ENCODE assay signal across 2 cellular contexts in the genomic region with DNA sequence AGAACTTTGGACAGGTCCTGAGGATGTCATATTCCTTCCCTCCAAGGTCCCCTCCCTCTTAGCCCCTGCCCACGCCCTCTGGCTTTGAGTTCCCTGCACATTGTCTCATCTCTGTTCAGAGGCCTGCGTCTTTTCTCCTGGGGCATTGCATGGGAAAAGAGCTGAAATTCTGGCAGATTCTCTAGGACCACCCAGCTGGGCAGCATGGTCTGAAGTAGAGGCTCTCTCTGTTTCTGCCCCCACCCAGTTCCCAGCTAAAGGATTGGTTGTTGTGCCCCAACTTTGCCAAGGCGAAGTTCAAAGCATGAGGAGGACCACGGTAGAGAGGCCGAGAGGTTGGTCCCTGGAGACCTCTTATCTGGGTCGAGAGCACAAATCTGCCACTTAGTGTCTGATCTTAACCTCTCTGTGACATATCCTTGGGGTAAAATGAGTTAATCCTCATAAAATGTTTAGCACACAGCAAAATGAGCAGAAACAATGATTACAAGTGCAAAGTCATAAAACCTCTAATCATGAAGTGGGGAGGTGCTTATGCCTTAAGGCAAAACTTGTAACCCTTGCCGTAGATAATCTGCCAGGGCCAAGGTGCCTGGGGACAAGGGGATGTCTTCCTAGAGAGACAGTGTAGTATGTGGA.
TF ChIP-seq lines count a peak whose summit lies in the region.

No MANE protein-coding gene starts in this region.

TF ChIP-seq in SK-N-SH, 30 proteins besides CTCF, POLR2A, EP300 and RAD21:
- no peak for TF ChIP-seq YY1 (IDR thresholded peaks at IDR 0.05; ENCODE audit: low read depth)
- TF ChIP-seq ELF1 (IDR thresholded peaks at IDR 0.05), result no peak
- TF ChIP-seq RFX5 (IDR thresholded peaks at IDR 0.05; ENCODE audit: low read length), result no peak
- TF ChIP-seq MEF2A (IDR thresholded peaks at IDR 0.05; ENCODE audit: borderline replicate concordance, low read depth), result no peak
- TF ChIP-seq RXRA (IDR thresholded peaks at IDR 0.05; ENCODE audit: borderline replicate concordance, low read depth), result no peak
- TF ChIP-seq FOSL2 (IDR thresholded peaks at IDR 0.05; ENCODE audit: borderline replicate concordance, low read depth), result no peak
- no peak for TF ChIP-seq TCF12 (IDR thresholded peaks at IDR 0.05)
- TF ChIP-seq GATA2 (CRISPR knock-in tag; IDR thresholded peaks at IDR 0.05), result no peak
- TF ChIP-seq RCOR1 (IDR thresholded peaks at IDR 0.05; ENCODE audit: low read length), result no peak
- TF ChIP-seq TAF1 (IDR thresholded peaks at IDR 0.05; ENCODE audit: borderline replicate concordance, low read depth, low read length), result no peak
- TF ChIP-seq JUND (IDR thresholded peaks at IDR 0.05), result no peak
- TF ChIP-seq NRF1 (IDR thresholded peaks at IDR 0.05; ENCODE audit: low read depth, low read length), result no peak
- TF ChIP-seq NFIC (IDR thresholded peaks at IDR 0.05; ENCODE audit: borderline replicate concordance), result no peak
- no peak for TF ChIP-seq SIN3A (IDR thresholded peaks at IDR 0.05; ENCODE audit: borderline replicate concordance, low read depth, low read length)
- no peak for TF ChIP-seq GABPA (IDR thresholded peaks at IDR 0.05; ENCODE audit: low read depth)
- TF ChIP-seq FOXJ3 (CRISPR knock-in tag; IDR thresholded peaks at IDR 0.05), result no peak

TF ChIP-seq in SK-N-SH treated with all-trans-retinoic acid at 6 μM for 48 hours, 23 proteins besides CTCF, POLR2A, EP300 and RAD21:
- no peak for TF ChIP-seq ESRRG (CRISPR knock-in tag; IDR thresholded peaks at IDR 0.05)
- TF ChIP-seq ARNTL (CRISPR knock-in tag; IDR thresholded peaks at IDR 0.05; ENCODE audit: borderline replicate concordance, low read depth), result no peak
- no peak for TF ChIP-seq ZFP30 (CRISPR knock-in tag; IDR thresholded peaks at IDR 0.05)
- TF ChIP-seq, protein P1, sequence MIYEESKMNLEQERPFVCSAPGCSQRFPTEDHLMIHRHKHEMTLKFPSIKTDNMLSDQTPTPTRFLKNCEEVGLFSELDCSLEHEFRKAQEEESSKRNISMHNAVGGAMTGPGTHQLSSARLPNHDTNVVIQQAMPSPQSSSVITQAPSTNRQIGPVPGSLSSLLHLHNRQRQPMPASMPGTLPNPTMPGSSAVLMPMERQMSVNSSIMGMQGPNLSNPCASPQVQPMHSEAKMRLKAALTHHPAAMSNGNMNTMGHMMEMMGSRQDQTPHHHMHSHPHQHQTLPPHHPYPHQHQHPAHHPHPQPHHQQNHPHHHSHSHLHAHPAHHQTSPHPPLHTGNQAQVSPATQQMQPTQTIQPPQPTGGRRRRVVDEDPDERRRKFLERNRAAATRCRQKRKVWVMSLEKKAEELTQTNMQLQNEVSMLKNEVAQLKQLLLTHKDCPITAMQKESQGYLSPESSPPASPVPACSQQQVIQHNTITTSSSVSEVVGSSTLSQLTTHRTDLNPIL (CRISPR knock-in tag; IDR thresholded peaks at IDR 0.05; ENCODE audit: low read depth), result no peak
- TF ChIP-seq OSR1 (CRISPR knock-in tag; IDR thresholded peaks at IDR 0.05), result no peak
- no peak for TF ChIP-seq TOX (CRISPR knock-in tag; IDR thresholded peaks at IDR 0.05; ENCODE audit: borderline replicate concordance)
- no peak for TF ChIP-seq ZNF565 (CRISPR knock-in tag; conservative IDR thresholded peaks at IDR 0.05; ENCODE audit: low read depth)
- TF ChIP-seq ISL1 (CRISPR knock-in tag; IDR thresholded peaks at IDR 0.05), result no peak
- TF ChIP-seq, protein P2, sequence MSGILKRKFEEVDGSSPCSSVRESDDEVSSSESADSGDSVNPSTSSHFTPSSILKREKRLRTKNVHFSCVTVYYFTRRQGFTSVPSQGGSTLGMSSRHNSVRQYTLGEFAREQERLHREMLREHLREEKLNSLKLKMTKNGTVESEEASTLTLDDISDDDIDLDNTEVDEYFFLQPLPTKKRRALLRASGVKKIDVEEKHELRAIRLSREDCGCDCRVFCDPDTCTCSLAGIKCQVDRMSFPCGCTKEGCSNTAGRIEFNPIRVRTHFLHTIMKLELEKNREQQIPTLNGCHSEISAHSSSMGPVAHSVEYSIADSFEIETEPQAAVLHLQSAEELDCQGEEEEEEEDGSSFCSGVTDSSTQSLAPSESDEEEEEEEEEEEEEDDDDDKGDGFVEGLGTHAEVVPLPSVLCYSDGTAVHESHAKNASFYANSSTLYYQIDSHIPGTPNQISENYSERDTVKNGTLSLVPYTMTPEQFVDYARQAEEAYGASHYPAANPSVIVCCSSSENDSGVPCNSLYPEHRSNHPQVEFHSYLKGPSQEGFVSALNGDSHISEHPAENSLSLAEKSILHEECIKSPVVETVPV (CRISPR knock-in tag; IDR thresholded peaks at IDR 0.05), result no peak
- TF ChIP-seq RARB (CRISPR knock-in tag; IDR thresholded peaks at IDR 0.05), result no peak
- no peak for TF ChIP-seq ZNF70 (CRISPR knock-in tag; IDR thresholded peaks at IDR 0.05)
- no peak for TF ChIP-seq TCF4 (CRISPR knock-in tag; IDR thresholded peaks at IDR 0.05; ENCODE audit: borderline replicate concordance)
- TF ChIP-seq, protein P3, sequence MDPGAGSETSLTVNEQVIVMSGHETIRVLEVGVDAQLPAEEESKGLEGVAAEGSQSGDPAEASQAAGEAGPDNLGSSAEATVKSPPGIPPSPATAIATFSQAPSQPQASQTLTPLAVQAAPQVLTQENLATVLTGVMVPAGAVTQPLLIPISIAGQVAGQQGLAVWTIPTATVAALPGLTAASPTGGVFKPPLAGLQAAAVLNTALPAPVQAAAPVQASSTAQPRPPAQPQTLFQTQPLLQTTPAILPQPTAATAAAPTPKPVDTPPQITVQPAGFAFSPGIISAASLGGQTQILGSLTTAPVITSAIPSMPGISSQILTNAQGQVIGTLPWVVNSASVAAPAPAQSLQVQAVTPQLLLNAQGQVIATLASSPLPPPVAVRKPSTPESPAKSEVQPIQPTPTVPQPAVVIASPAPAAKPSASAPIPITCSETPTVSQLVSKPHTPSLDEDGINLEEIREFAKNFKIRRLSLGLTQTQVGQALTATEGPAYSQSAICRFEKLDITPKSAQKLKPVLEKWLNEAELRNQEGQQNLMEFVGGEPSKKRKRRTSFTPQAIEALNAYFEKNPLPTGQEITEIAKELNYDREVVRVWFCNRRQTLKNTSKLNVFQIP (CRISPR knock-in tag; IDR thresholded peaks at IDR 0.05; ENCODE audit: borderline replicate concordance, low read depth), result no peak
- no peak for TF ChIP-seq ZNF8 (CRISPR knock-in tag; IDR thresholded peaks at IDR 0.05)
- no peak for TF ChIP-seq SNAI2 (CRISPR knock-in tag; IDR thresholded peaks at IDR 0.05)
- TF ChIP-seq BACH2 (CRISPR knock-in tag; IDR thresholded peaks at IDR 0.05; ENCODE audit: borderline replicate concordance), result no peak
TF ChIP-seq in SK-N-SH treated with all-trans-retinoic acid at 6 μM for 48 hours: peak in this region for 0.
